In genomic region chr3:13833506-13834257, GRCh38 we compare ENCODE assay signal across 18 cellular contexts. TPM values are rescaled to one million over a fixed set of nuclear protein-coding genes. Genes with fewer than 3 reads are reported as not detected.
DNase-seq lines count a peak whose midpoint lies in the region; ATAC-seq, FAIRE-seq and TF ChIP-seq lines count a peak whose summit lies in the region.
"Had no signal": no experiment of that assay in that cellular context is flagged by ENCODE, and none has a peak within 500 bp of the region (broad histone marks: within the 10 kb centered on the region; RNA-seq: fewer than 3 reads in every experiment).

No MANE protein-coding gene starts in this region.

- WGBS in H1 (ENCODE audit: extremely low coverage in 1 of 2, insufficient coverage in 1 of 2, insufficient read length in 1 of 2, insufficient replicate concordance in 2 of 2, low coverage in 1 of 2, low lambda C conversion rate in 2 of 2, missing lambda C conversion rate in 1 of 2), 2 experiments, result 91% methylated on average over 7 of the region's 9 CpGs; no CpG with 5 or more reads in 1 of the 2 experiments
- no CpG with 5 or more reads among the region's 9 CpGs for WGBS in neuronal stem cell (ENCODE audit: extremely low coverage in 2 of 2, insufficient read length in 2 of 2, insufficient replicate concordance in 1 of 2), 2 donors

- H3K4me3 ChIP-seq in H1 (ENCODE audit: extremely low read depth in 1 of 4, insufficient read depth in 2 of 4, low read depth in 3 of 4, low read length in 4 of 4) (no peak overlapping the region), neuronal stem cell (ENCODE audit: low read length in 2 of 2) (no peak overlapping the region)

- DNase-seq in activated CD4-positive, alpha-beta memory T cell treated with anti-CD3 and anti-CD28 coated beads, Interleukin-2, amount 10 ng/mL, durations not matched to agents 7 days and 5 days, result no peak
- DNase-seq in activated CD4-positive, alpha-beta memory T cell treated with anti-CD3 and anti-CD28 coated beads for 36 hours, result no peak
- DNase-seq in H1 (ENCODE audit: low read depth in 1 of 2, low spot score in 2 of 2) (no peak), neuronal stem cell (ENCODE audit: low spot score) (no peak), left colon (no peak), head of caudate nucleus (no peak)
- DNase-seq: Caco-2; CD8-positive, alpha-beta memory T cell; DND-41; GDM1; HCEC 1CT; HFFc6 had no signal

- no peak overlapping the region for H3K4me3 Mint-ChIP-seq in activated CD4-positive, alpha-beta memory T cell treated with anti-CD3 and anti-CD28 coated beads, Interleukin-2, amount 10 ng/mL, durations not matched to agents 7 days and 5 days
- no peak overlapping the region for H3K4me3 Mint-ChIP-seq in activated CD4-positive, alpha-beta memory T cell treated with anti-CD3 and anti-CD28 coated beads for 36 hours
- H3K4me3 Mint-ChIP-seq: CD14-positive monocyte; CD8-positive, alpha-beta memory T cell; HFFc6 had no signal

- no peak overlapping the region for H4K5ac ChIP-seq in H1 (ENCODE audit: insufficient read length, low read depth, low read length)

- peak overlapping the region; percentile 29; the same call in 1 of the 2 replicates for H4K8ac ChIP-seq in H1 (ENCODE audit: extremely low read depth, insufficient read depth, low read length)
- H4K8ac ChIP-seq in neuronal stem cell (ENCODE audit: low read depth, low read length), result no peak overlapping the region

- H4K91ac ChIP-seq in H1 (replicated peaks; ENCODE audit: insufficient read length, low read length), result no peak overlapping the region
- no peak overlapping the region for H4K91ac ChIP-seq in neuronal stem cell (ENCODE audit: low read depth, low read length, poor library complexity)

- H2BK5ac ChIP-seq in H1 (ENCODE audit: low read depth, low read length) (no peak overlapping the region), neuronal stem cell (ENCODE audit: low read length) (no peak overlapping the region)

- TF ChIP-seq CTCF in H1 (IDR thresholded peaks at IDR 0.05; ENCODE audit: control extremely low read depth in 1 of 3, insufficient read depth in 1 of 3, low read depth in 1 of 3, low read length in 3 of 3), result no peak

- H3K9ac ChIP-seq in H1 (replicated peaks in 1 of 4; ENCODE audit: extremely low read depth in 1 of 4, low read depth in 3 of 4, low read length in 3 of 4), result no peak overlapping the region
- no peak overlapping the region for H3K9ac ChIP-seq in neuronal stem cell (ENCODE audit: low read depth, low read length, poor library complexity)

- peaks cover 3% of the 10 kb centered on the region for H3K9me3 Mint-ChIP-seq in activated CD4-positive, alpha-beta memory T cell treated with anti-CD3 and anti-CD28 coated beads, Interleukin-2, amount 10 ng/mL, durations not matched to agents 7 days and 5 days
- H3K9me3 Mint-ChIP-seq in activated CD4-positive, alpha-beta memory T cell treated with anti-CD3 and anti-CD28 coated beads for 36 hours, result no peaks in the 10 kb centered on the region
- H3K9me3 Mint-ChIP-seq: CD8-positive, alpha-beta memory T cell had no signal

- H2AK5ac ChIP-seq in H1 (ENCODE audit: low read depth, low read length) (no peak overlapping the region), neuronal stem cell (ENCODE audit: low read depth, low read length) (peak overlapping the region; percentile 21)

- H3K27ac ChIP-seq in H1 (ENCODE audit: low read depth, low read length), result no peak overlapping the region
- no peak overlapping the region for H3K27ac ChIP-seq in neuronal stem cell (replicated peaks; ENCODE audit: low read length)
- H3K27ac ChIP-seq: 22Rv1 had no signal

- no peak overlapping the region for H3K4me2 ChIP-seq in H1 (ENCODE audit: insufficient read depth in 1 of 2, low read depth in 2 of 2, low read length in 2 of 2)
- no peak overlapping the region for H3K4me2 ChIP-seq in neuronal stem cell (ENCODE audit: insufficient read depth, low read length, poor library complexity, severe bottlenecking)

- no peak for TF ChIP-seq POLR2A in H1 (IDR thresholded peaks at IDR 0.05; ENCODE audit: control extremely low read depth in 1 of 2, low read depth in 2 of 2, low read length in 2 of 2)

- H2BK12ac ChIP-seq in H1 (ENCODE audit: low read depth, low read length) (no peak overlapping the region), neuronal stem cell (ENCODE audit: low read length) (no peak overlapping the region)

- no peak overlapping the region for H3K14ac ChIP-seq in H1 (ENCODE audit: insufficient read length)
- peak overlapping the region; percentile 39 for H3K14ac ChIP-seq in neuronal stem cell (ENCODE audit: low read length)

- no peak for ATAC-seq in left colon
- ATAC-seq in HG03460 (IDR thresholded peaks at IDR 0.05; ENCODE audit: unreplicated experiment), result no peak

- H3K36me3 Mint-ChIP-seq in activated CD4-positive, alpha-beta memory T cell treated with anti-CD3 and anti-CD28 coated beads, Interleukin-2, amount 10 ng/mL, durations not matched to agents 7 days and 5 days (ENCODE audit: low read depth), result no peaks in the 10 kb centered on the region
- H3K36me3 Mint-ChIP-seq in activated CD4-positive, alpha-beta memory T cell treated with anti-CD3 and anti-CD28 coated beads for 36 hours, result peaks cover 2% of the 10 kb centered on the region
- H3K36me3 Mint-ChIP-seq: CD14-positive monocyte; CD8-positive, alpha-beta memory T cell had no signal

- H3K23ac ChIP-seq in H1 (ENCODE audit: insufficient read length) (no peak overlapping the region), neuronal stem cell (ENCODE audit: low read depth, low read length, poor library complexity) (peak overlapping the region; percentile 30)

- H3K27ac Mint-ChIP-seq in activated CD4-positive, alpha-beta memory T cell treated with anti-CD3 and anti-CD28 coated beads, Interleukin-2, amount 10 ng/mL, durations not matched to agents 7 days and 5 days, result peak overlapping the region; percentile 21
- H3K27ac Mint-ChIP-seq in activated CD4-positive, alpha-beta memory T cell treated with anti-CD3 and anti-CD28 coated beads for 36 hours, result no peak overlapping the region
- H3K27ac Mint-ChIP-seq: HFFc6 had no signal

- no peak for TF ChIP-seq RAD21 in H1 (IDR thresholded peaks at IDR 0.05 in 1 of 2, conservative IDR thresholded peaks at IDR 0.05 in 1 of 2; ENCODE audit: low read depth in 2 of 2, low read length in 2 of 2)

- no peaks in the 10 kb centered on the region for H3K79me2 ChIP-seq in H1 (ENCODE audit: control insufficient read depth in 1 of 2, insufficient read depth in 2 of 2, low read length in 2 of 2)

- no peaks in the 10 kb centered on the region for H4K20me1 ChIP-seq in H1 (replicated peaks in 1 of 2; ENCODE audit: control insufficient read depth in 1 of 2, insufficient read depth in 2 of 2, low read length in 2 of 2)

- H3K27me3 ChIP-seq in H1 (replicated peaks in 1 of 4; ENCODE audit: control insufficient read depth in 3 of 4, extremely low read depth in 1 of 4, insufficient read depth in 3 of 4, low read length in 3 of 4) (no peaks in the 10 kb centered on the region), neuronal stem cell (ENCODE audit: control insufficient read depth in 3 of 3, insufficient read depth in 3 of 3, low read depth in 1 of 3, low read length in 3 of 3) (peaks cover 0 to 4% (median 0%) of the 10 kb centered on the region in 3 experiments)

- H3K36me3 ChIP-seq in H1 (ENCODE audit: control insufficient read depth in 2 of 4, insufficient read depth in 4 of 4, low read length in 3 of 4), result no peaks in the 10 kb centered on the region
- H3K36me3 ChIP-seq in neuronal stem cell (replicated peaks in 1 of 2; ENCODE audit: control insufficient read depth in 2 of 2, insufficient read depth in 2 of 2, low read length in 2 of 2), result no peaks in the 10 kb centered on the region

- H2BK120ac ChIP-seq in H1 (replicated peaks; ENCODE audit: low read depth, low read length) (no peak overlapping the region), neuronal stem cell (ENCODE audit: low read depth, low read length) (no peak overlapping the region)

- H2BK15ac ChIP-seq in H1 (ENCODE audit: low read length) (no peak overlapping the region), neuronal stem cell (ENCODE audit: low read length) (no peak overlapping the region)

- no peak overlapping the region for H2BK20ac ChIP-seq in H1 (ENCODE audit: low read length)

- no peaks in the 10 kb centered on the region for H3K9me3 ChIP-seq in H1 (ENCODE audit: insufficient read depth in 2 of 2, low read depth in 1 of 2, low read length in 1 of 2)
- H3K9me3 ChIP-seq in neuronal stem cell (replicated peaks in 1 of 2; ENCODE audit: control insufficient read depth in 2 of 2, insufficient read depth in 1 of 2, low read depth in 1 of 2, low read length in 2 of 2), result peaks cover 0 to 2% of the 10 kb centered on the region in 2 donors
- H3K9me3 ChIP-seq: Caco-2 had no signal

- POLR2A ChIA-PET in activated CD4-positive, alpha-beta memory T cell treated with anti-CD3 and anti-CD28 coated beads, Interleukin-2, amount 10 ng/mL, durations not matched to agents 7 days and 5 days (lab: Charles Lee), result no interaction called here
- POLR2A ChIA-PET in activated CD4-positive, alpha-beta memory T cell treated with anti-CD3 and anti-CD28 coated beads for 36 hours (lab: Charles Lee), result no interaction called here
- POLR2A ChIA-PET in H1 (lab: Charles Lee; ENCODE audit: partially characterized antibody), result no interaction called here

- CTCF ChIA-PET in activated CD4-positive, alpha-beta memory T cell treated with anti-CD3 and anti-CD28 coated beads, Interleukin-2, amount 10 ng/mL, durations not matched to agents 7 days and 5 days (lab: Charles Lee), result no interaction called here
- CTCF ChIA-PET in activated CD4-positive, alpha-beta memory T cell treated with anti-CD3 and anti-CD28 coated beads for 36 hours (lab: Charles Lee), result no interaction called here
- CTCF ChIA-PET in H1 (lab: Charles Lee; ENCODE audit: partially characterized antibody), result interaction anchor here (0.7 to 2.6 kb wide), 5 partner anchors 8 to 166 kb away, joined by 3 to 7 read pairs (median 3); partner anchors contain the start of gene WNT7A

- no peaks in the 10 kb centered on the region for H3K27me3 Mint-ChIP-seq in activated CD4-positive, alpha-beta memory T cell treated with anti-CD3 and anti-CD28 coated beads, Interleukin-2, amount 10 ng/mL, durations not matched to agents 7 days and 5 days
- H3K27me3 Mint-ChIP-seq in activated CD4-positive, alpha-beta memory T cell treated with anti-CD3 and anti-CD28 coated beads for 36 hours, result no peaks in the 10 kb centered on the region

- intact Hi-C loops in activated CD4-positive, alpha-beta memory T cell treated with anti-CD3 and anti-CD28 coated beads for 36 hours (cut with micrococcal nuclease), result no loop called here
- intact Hi-C loops in left colon (cut with DNase I, micrococcal nuclease) (no loop called here), head of caudate nucleus (cut with DNase I) (no loop called here)

- H3K4ac ChIP-seq in H1 (replicated peaks; ENCODE audit: insufficient read length, low read depth, low read length), result no peak overlapping the region
- no peak overlapping the region for H3K4ac ChIP-seq in neuronal stem cell (ENCODE audit: low read length)

- H3K23me2 ChIP-seq in H1 (ENCODE audit: low read depth, low read length), result no peaks in the 10 kb centered on the region; the same call in 1 of the 2 replicates

- H3K4me1 Mint-ChIP-seq in activated CD4-positive, alpha-beta memory T cell treated with anti-CD3 and anti-CD28 coated beads, Interleukin-2, amount 10 ng/mL, durations not matched to agents 7 days and 5 days, result no peaks in the 10 kb centered on the region
- H3K4me1 Mint-ChIP-seq in activated CD4-positive, alpha-beta memory T cell treated with anti-CD3 and anti-CD28 coated beads for 36 hours (ENCODE audit: low read depth), result peaks cover 8% of the 10 kb centered on the region

- H2AFZ ChIP-seq in H1 (ENCODE audit: low read length) (no peak overlapping the region), neuronal stem cell (ENCODE audit: low read length) (no peak overlapping the region)

- H3K18ac ChIP-seq in H1 (ENCODE audit: extremely low read depth, low read length) (no peak overlapping the region), neuronal stem cell (ENCODE audit: low read length) (no peak overlapping the region)

- FAIRE-seq in H1 (lab: Jason Lieb, UNC), result no peak

- H3K56ac ChIP-seq in H1 (replicated peaks; ENCODE audit: insufficient read length, low read depth, low read length), result no peak overlapping the region

- no peak for TF ChIP-seq EP300 in H1 (IDR thresholded peaks at IDR 0.05; ENCODE audit: borderline replicate concordance in 1 of 2, low read depth in 2 of 2, low read length in 2 of 2)

- no peaks in the 10 kb centered on the region for H3K4me1 ChIP-seq in H1 (replicated peaks in 1 of 4; ENCODE audit: control insufficient read depth in 3 of 4, insufficient read depth in 4 of 4, low read length in 3 of 4)
- H3K4me1 ChIP-seq in neuronal stem cell (ENCODE audit: control insufficient read depth in 2 of 2, insufficient read depth in 1 of 2, low read depth in 1 of 2, low read length in 2 of 2), result peaks cover 0 to 1% of the 10 kb centered on the region in 2 donors
- H3K4me1 ChIP-seq: Caco-2 had no signal

- H3K79me1 ChIP-seq in H1 (ENCODE audit: low read depth, low read length), result no peaks in the 10 kb centered on the region
- H3K79me1 ChIP-seq in neuronal stem cell (ENCODE audit: low read depth, low read length), result no peaks in the 10 kb centered on the region

RNA-seq across cellular contexts. Expression of gene WNT7A, which starts 46.2 kb away (rescaled TPM):
- total RNA-seq in activated CD4-positive, alpha-beta memory T cell treated with anti-CD3 and anti-CD28 coated beads, Interleukin-2, amount 10 ng/mL, durations not matched to agents 7 days and 5 days, result under 1 TPM in 1 of 2 experiments, not detected in 1; 0.13 TPM
- total RNA-seq in activated CD4-positive, alpha-beta memory T cell treated with anti-CD3 and anti-CD28 coated beads for 36 hours, result under 1 TPM; 0.29 to 0.33 TPM
- total RNA-seq in H1 (2021; fragmentation: NEBNext Ultra II Directional; extraction: Animal tissue kit (Norgen Biotek cat#: 25700)), result not detected in 2 replicates
- polyA plus RNA-seq in H1 (2011; rRNA removed), result 0.02 and 0.11 TPM in 2 replicates
- polyA plus RNA-seq in H1 (2011; cell fraction: cytosol; rRNA removed), result 0.04 TPM
- polyA plus RNA-seq in H1 (2011; cell fraction: nucleus; rRNA removed), result 0.10 TPM
- polyA plus RNA-seq in H1 (2012, experiment 1 of 2), result not detected in 4 replicates
- not detected for polyA plus RNA-seq in H1 (2012, experiment 2 of 2)
- 0.02 TPM for polyA plus RNA-seq in H1 (2013, experiment 1 of 2)
- 0.04 TPM for polyA plus RNA-seq in H1 (2013, experiment 2 of 2)
- 0.06 TPM in 1 of 2 replicates, not detected in the other for polyA minus RNA-seq in H1 (2011; rRNA and poly(A)+ RNA removed)
- not detected for polyA minus RNA-seq in H1 (2011; cell fraction: cytosol; rRNA and poly(A)+ RNA removed)
- not detected for polyA minus RNA-seq in H1 (2011; cell fraction: nucleus; rRNA and poly(A)+ RNA removed)
- 0.07 TPM for polyA plus RNA-seq in neuronal stem cell (2013, experiment 1 of 2)
- polyA plus RNA-seq in neuronal stem cell (2013, experiment 2 of 2), result 0.06 TPM
- not detected for total RNA-seq in left colon
- total RNA-seq: A673, H4, HFFc6 had no signal
- polyA plus RNA-seq: BJ, CD14-positive monocyte had no signal
